In genomic region chr19:11489378-11489777, GRCh38 we compare ENCODE assay signal across 32 cellular contexts. TPM values are rescaled to one million over a fixed set of nuclear protein-coding genes. Genes with fewer than 3 reads are reported as not detected.
"Had no signal": no experiment of that assay in that cellular context is flagged by ENCODE, and none has a peak within 500 bp of the region (broad histone marks: within the 10 kb centered on the region; RNA-seq: fewer than 3 reads in every experiment).

No MANE protein-coding gene starts in this region.

- H3K27ac ChIP-seq: colonic mucosa, epithelial cell of prostate, esophagus squamous epithelium, gastrocnemius medialis, heart right ventricle, left lung, lower lobe of right lung had no signal

- H3K27me3 Mint-ChIP-seq: dendritic cell treated with granulocyte-macrophage colony-stimulating factor and Interleukin-4, amounts not matched to agents 40 ng/mL and 50 ng/mL, for 4 days; effector memory CD8-positive, alpha-beta T cell had no signal

- H3K4me1 Mint-ChIP-seq: mesothelial cell of epicardium had no signal

- H3K27ac Mint-ChIP-seq: dendritic cell treated with granulocyte-macrophage colony-stimulating factor and Interleukin-4, amounts not matched to agents 40 ng/mL and 50 ng/mL, for 4 days; effector memory CD8-positive, alpha-beta T cell; endodermal cell; mesothelial cell of epicardium had no signal

- DNase-seq: colonic mucosa; cortex of kidney; effector CD8-positive, alpha-beta T cell; effector memory CD8-positive, alpha-beta T cell; endodermal cell; erythroblast; esophagus squamous epithelium; foreskin fibroblast; foreskin melanocyte; gastrocnemius medialis; glutamatergic neuron; head of caudate nucleus; heart right ventricle; hippocampal formation; left cardiac atrium; left lung; left ventricle myocardium superior; lower lobe of right lung; mesenchymal stem cell; mucosa of descending colon; naive B cell had no signal

- ATAC-seq: effector memory CD8-positive, alpha-beta T cell; esophagus mucosa; gastrocnemius medialis; heart right ventricle; left cardiac atrium; left lung; left ventricle myocardium superior; lower lobe of right lung; mucosa of descending colon had no signal

- H3K9me3 Mint-ChIP-seq: dendritic cell treated with granulocyte-macrophage colony-stimulating factor and Interleukin-4, amounts not matched to agents 40 ng/mL and 50 ng/mL, for 4 days; effector memory CD8-positive, alpha-beta T cell; endodermal cell; mesothelial cell of epicardium; naive B cell had no signal

- H3K4me3 Mint-ChIP-seq: dendritic cell treated with granulocyte-macrophage colony-stimulating factor and Interleukin-4, amounts not matched to agents 40 ng/mL and 50 ng/mL, for 4 days; effector memory CD8-positive, alpha-beta T cell; endodermal cell; mesothelial cell of epicardium; naive B cell had no signal

RNA-seq across cellular contexts. Expression of gene ELAVL3, which starts 8.5 kb away (rescaled TPM):
- total RNA-seq: dermis microvascular lymphatic vessel endothelial cell, esophagus mucosa, esophagus squamous epithelium, gastrocnemius medialis, glomerular endothelial cell, kidney epithelial cell, lower leg skin, lower lobe of right lung, lung microvascular endothelial cell, mesenteric fat pad, myocyte had no signal

RNA-seq across cellular contexts. Expression of gene CNN1, which starts 49.3 kb away (rescaled TPM):
- total RNA-seq: dermis microvascular lymphatic vessel endothelial cell had no signal
